ENCODE assay signal across 11 cellular contexts in the genomic region with DNA sequence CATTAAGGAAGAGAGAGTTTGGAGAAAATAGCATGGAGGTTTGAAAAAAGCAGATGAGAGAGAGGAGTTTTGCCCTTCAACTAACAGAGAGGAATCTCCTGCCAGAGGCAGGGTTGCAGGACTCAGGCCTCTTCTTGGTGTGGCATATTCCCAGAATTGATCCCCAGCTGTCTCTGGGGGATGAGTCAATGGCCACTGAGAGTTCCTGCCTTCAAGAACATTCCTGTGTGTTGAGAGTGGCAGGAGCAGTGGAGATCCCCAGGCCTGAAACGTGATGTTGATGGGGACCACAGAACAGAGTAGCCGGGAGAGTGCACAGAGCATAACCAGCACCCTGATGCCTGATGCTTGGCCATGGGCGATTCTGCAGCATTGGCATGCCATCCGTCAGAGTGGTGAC.
DNase-seq lines count a peak whose midpoint lies in the region; ATAC-seq, FAIRE-seq and TF ChIP-seq lines count a peak whose summit lies in the region.
"Had no signal": no experiment of that assay in that cellular context is flagged by ENCODE, and none has a peak within 500 bp of the region (broad histone marks: within the 10 kb centered on the region; RNA-seq: fewer than 3 reads in every experiment).

No MANE protein-coding gene starts in this region.

- CTCF ChIA-PET in A673 (lab: Charles Lee), result no interaction called here

- no TSS peak for BruUV-seq in A673 (replicated peaks; lab: Mats Ljungman, UMichigan)

- no peak for FAIRE-seq in bronchial epithelial cell (lab: Jason Lieb, UNC)

- 78 to 90% (median 86%) methylated on average over 4 of the region's 4 CpGs for WGBS in stomach, 5 donors

- no peak for ATAC-seq in HG02623 (IDR thresholded peaks at IDR 0.05; ENCODE audit: unreplicated experiment)

- DNase-seq in HT1080 (ENCODE audit: low read depth), result peak; percentile 84
- peak; percentile 79 for DNase-seq in bronchial epithelial cell (ENCODE audit: low read depth)
- DNase-seq in islet precursor cell, result peak; percentile 93
- DNase-seq in A673 (ENCODE audit: low spot score), result no peak
- no peak for DNase-seq in stomach
- no peak for DNase-seq in NCI-H1105 (lab: John Stamatoyannopoulos, UW)
- DNase-seq: activated CD4-positive, alpha-beta T cell treated with anti-CD3 and anti-CD28 coated beads for 48 hours; transverse colon had no signal

- TF ChIP-seq CTCF in bronchial epithelial cell (IDR thresholded peaks at IDR 0.05; ENCODE audit: insufficient read depth, low read length, severe bottlenecking), result no peak
- TF ChIP-seq CTCF in A673 (conservative IDR thresholded peaks at IDR 0.05; ENCODE audit: low read depth, low read length), result no peak
- TF ChIP-seq CTCF in stomach (IDR thresholded peaks at IDR 0.05), result no peak

- TF ChIP-seq POLR2A in stomach (IDR thresholded peaks at IDR 0.05), result no peak

- H3K36me3 ChIP-seq in ACC112 (ENCODE audit: insufficient read depth, low read length) (no peaks in the 10 kb centered on the region), bronchial epithelial cell (ENCODE audit: control insufficient read depth, insufficient read depth, low read length) (no peaks in the 10 kb centered on the region), A673 (ENCODE audit: insufficient read depth, low read length, poor library complexity, severe bottlenecking) (no peaks in the 10 kb centered on the region), stomach (no peaks in the 10 kb centered on the region)
- H3K36me3 ChIP-seq: right atrium auricular region, transverse colon had no signal

- H3K27me3 ChIP-seq in ACC112 (ENCODE audit: insufficient read depth, low read length) (no peaks in the 10 kb centered on the region), bronchial epithelial cell (ENCODE audit: control insufficient read depth, insufficient read depth, low read length) (no peaks in the 10 kb centered on the region), A673 (replicated peaks; ENCODE audit: insufficient read depth, low read depth, low read length, poor library complexity) (no peaks in the 10 kb centered on the region), stomach (no peaks in the 10 kb centered on the region)
- H3K27me3 ChIP-seq: right atrium auricular region, transverse colon had no signal

- H3K27ac ChIP-seq in ACC112 (ENCODE audit: low read depth, low read length) (peak overlapping the region; percentile 74), A673 (ENCODE audit: low read depth, low read length, poor library complexity, severe bottlenecking) (no peak overlapping the region), stomach (no peak overlapping the region)
- H3K27ac ChIP-seq: right atrium auricular region, transverse colon had no signal

- no peaks in the 10 kb centered on the region for H3K9me3 ChIP-seq in A673 (ENCODE audit: low read depth, low read length, poor library complexity, severe bottlenecking)
- H3K9me3 ChIP-seq in stomach, result no peaks in the 10 kb centered on the region
- H3K9me3 ChIP-seq: right atrium auricular region, transverse colon had no signal

- TF ChIP-seq EP300 in stomach (IDR thresholded peaks at IDR 0.05), result no peak

- peaks cover 43% of the 10 kb centered on the region for H3K4me1 ChIP-seq in ACC112 (ENCODE audit: control insufficient read depth, insufficient read depth, low read length, unreplicated experiment)
- H3K4me1 ChIP-seq in A673 (ENCODE audit: insufficient read depth, low read length, poor library complexity, severe bottlenecking), result no peaks in the 10 kb centered on the region
- no peaks in the 10 kb centered on the region for H3K4me1 ChIP-seq in stomach
- H3K4me1 ChIP-seq: right atrium auricular region, transverse colon had no signal

- intact Hi-C loops in A673 (cut with micrococcal nuclease; ENCODE audit: unreplicated experiment), result no loop called here
- intact Hi-C loops in stomach (cut with DNase I; ENCODE audit: low total_unique reads), result no loop called here

- no peak overlapping the region; the same call in 1 of the 2 replicates for H3K4me3 ChIP-seq in ACC112 (ENCODE audit: low read depth, low read length)
- H3K4me3 ChIP-seq in bronchial epithelial cell (ENCODE audit: low read depth, low read length), result no peak overlapping the region
- H3K4me3 ChIP-seq in A673 (ENCODE audit: low read depth, low read length, poor library complexity, severe bottlenecking), result no peak overlapping the region
- H3K4me3 ChIP-seq in stomach, result no peak overlapping the region
- H3K4me3 ChIP-seq: right atrium auricular region, transverse colon had no signal

- H3K79me2 ChIP-seq in ACC112 (ENCODE audit: control insufficient read depth, insufficient read depth, low read length, unreplicated experiment), result no peaks in the 10 kb centered on the region

- POLR2A ChIA-PET in A673 (lab: Charles Lee; ENCODE audit: low non-redundant PET), result no interaction called here

- peak overlapping the region; percentile 58 for H2AFZ ChIP-seq in ACC112 (ENCODE audit: low read length, unreplicated experiment)

Comparison
In these comparisons a context has a peak if more than half of its experiments do, and no peak if none do; other contexts are left out.
1. DNase-seq: peak in HT1080 (single experiment), bronchial epithelial cell (single experiment) and islet precursor cell (single experiment); none in A673 (single experiment), stomach (single experiment) and NCI-H1105 (single experiment).